Comparison of ENCODE assay signal across 1 cellular context in the genomic region with DNA sequence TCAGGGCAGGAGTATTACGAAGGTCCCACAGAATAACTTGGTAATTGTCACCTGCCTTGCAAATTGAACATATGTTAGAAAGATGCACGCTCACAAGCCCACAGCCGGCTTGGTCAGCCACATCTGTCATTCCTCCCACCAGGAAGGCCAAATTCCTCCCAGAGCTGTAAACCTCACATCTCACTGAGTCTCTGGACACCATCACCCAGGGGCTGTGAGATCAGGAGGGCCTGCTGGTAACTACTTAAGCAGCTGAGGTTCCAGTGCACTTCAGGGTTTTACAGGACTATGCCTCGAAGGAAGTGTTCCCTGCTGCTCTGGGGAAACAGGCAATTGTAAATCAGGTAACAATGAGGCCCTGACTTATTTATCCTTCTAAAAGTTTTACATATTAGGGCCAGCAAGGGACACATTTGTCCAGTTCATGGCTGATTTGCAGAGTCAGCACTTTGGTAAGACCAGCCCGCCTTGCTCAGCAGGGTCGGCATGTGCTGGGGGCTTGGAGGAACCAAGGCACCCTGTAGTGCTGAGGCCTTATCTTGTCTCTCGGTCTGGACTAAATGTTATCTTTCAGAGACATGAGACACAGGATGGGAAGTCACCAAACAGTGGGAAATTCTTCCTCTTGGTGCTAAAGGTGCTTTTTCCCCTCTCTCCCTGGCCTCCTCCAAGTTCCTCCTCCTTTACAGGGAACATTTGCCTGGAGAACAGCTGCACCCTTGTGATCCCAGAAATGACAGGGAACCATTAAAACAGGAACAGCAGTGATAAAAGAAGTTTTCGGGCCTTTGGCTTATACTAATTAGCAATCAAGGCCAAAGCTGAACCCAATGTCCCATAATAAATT.
TF ChIP-seq lines count a peak whose summit lies in the region.

No MANE protein-coding gene starts in this region.

TF ChIP-seq in K562, 482 proteins besides CTCF, POLR2A, EP300 and RAD21:
- TF ChIP-seq ARID1B (IDR thresholded peaks at IDR 0.05) (peak; percentile 54; the same call in 1 of the 2 replicates), DMBX1 (CRISPR knock-in tag; IDR thresholded peaks at IDR 0.05; ENCODE audit: borderline replicate concordance) (no peak), KLF16 (IDR thresholded peaks at IDR 0.05) (0 out of 2 replicates have a peak, but pooled peaks have one; percentile 8), CBFA2T2 (conservative IDR thresholded peaks at IDR 0.05) (peak; percentile 38; the same call in 1 of the 2 replicates), ZBTB7A (IDR thresholded peaks at IDR 0.05; ENCODE audit: borderline replicate concordance, control insufficient read depth, low read depth, low read length) (no peak), C11orf30 (IDR thresholded peaks at IDR 0.05; ENCODE audit: low read depth) (peak; percentile 96), DPF2 (IDR thresholded peaks at IDR 0.05) (no peak), CBFA2T3 (IDR thresholded peaks at IDR 0.05) (peak; percentile 62), IFI16 (CRISPR knock-in tag; IDR thresholded peaks at IDR 0.05) (no peak), MAFK (IDR thresholded peaks at IDR 0.05; ENCODE audit: low read length) (peak; percentile 98), TEAD4 (IDR thresholded peaks at IDR 0.05; ENCODE audit: low read length) (peak; percentile 63; the same call in 1 of the 2 replicates), TEAD4 (CRISPR knock-in tag; IDR thresholded peaks at IDR 0.05; ENCODE audit: borderline replicate concordance) (no peak), MAFG (tag; conservative IDR thresholded peaks at IDR 0.05) (peak; percentile 89), PRDM10 (IDR thresholded peaks at IDR 0.05; ENCODE audit: partially characterized antibody) (no peak), ETV1 (tag; conservative IDR thresholded peaks at IDR 0.05; ENCODE audit: low read depth) (no peak), ZNF75A (CRISPR knock-in tag; IDR thresholded peaks at IDR 0.05) (peak; percentile 95), TAL1 (IDR thresholded peaks at IDR 0.05) (peak; percentile 54; the same call in 1 of the 2 replicates), ZNF316 (IDR thresholded peaks at IDR 0.05) (peak; percentile 98), MAFF (IDR thresholded peaks at IDR 0.05; ENCODE audit: low read length) (peak; percentile 98)
- TF ChIP-seq, protein P1, sequence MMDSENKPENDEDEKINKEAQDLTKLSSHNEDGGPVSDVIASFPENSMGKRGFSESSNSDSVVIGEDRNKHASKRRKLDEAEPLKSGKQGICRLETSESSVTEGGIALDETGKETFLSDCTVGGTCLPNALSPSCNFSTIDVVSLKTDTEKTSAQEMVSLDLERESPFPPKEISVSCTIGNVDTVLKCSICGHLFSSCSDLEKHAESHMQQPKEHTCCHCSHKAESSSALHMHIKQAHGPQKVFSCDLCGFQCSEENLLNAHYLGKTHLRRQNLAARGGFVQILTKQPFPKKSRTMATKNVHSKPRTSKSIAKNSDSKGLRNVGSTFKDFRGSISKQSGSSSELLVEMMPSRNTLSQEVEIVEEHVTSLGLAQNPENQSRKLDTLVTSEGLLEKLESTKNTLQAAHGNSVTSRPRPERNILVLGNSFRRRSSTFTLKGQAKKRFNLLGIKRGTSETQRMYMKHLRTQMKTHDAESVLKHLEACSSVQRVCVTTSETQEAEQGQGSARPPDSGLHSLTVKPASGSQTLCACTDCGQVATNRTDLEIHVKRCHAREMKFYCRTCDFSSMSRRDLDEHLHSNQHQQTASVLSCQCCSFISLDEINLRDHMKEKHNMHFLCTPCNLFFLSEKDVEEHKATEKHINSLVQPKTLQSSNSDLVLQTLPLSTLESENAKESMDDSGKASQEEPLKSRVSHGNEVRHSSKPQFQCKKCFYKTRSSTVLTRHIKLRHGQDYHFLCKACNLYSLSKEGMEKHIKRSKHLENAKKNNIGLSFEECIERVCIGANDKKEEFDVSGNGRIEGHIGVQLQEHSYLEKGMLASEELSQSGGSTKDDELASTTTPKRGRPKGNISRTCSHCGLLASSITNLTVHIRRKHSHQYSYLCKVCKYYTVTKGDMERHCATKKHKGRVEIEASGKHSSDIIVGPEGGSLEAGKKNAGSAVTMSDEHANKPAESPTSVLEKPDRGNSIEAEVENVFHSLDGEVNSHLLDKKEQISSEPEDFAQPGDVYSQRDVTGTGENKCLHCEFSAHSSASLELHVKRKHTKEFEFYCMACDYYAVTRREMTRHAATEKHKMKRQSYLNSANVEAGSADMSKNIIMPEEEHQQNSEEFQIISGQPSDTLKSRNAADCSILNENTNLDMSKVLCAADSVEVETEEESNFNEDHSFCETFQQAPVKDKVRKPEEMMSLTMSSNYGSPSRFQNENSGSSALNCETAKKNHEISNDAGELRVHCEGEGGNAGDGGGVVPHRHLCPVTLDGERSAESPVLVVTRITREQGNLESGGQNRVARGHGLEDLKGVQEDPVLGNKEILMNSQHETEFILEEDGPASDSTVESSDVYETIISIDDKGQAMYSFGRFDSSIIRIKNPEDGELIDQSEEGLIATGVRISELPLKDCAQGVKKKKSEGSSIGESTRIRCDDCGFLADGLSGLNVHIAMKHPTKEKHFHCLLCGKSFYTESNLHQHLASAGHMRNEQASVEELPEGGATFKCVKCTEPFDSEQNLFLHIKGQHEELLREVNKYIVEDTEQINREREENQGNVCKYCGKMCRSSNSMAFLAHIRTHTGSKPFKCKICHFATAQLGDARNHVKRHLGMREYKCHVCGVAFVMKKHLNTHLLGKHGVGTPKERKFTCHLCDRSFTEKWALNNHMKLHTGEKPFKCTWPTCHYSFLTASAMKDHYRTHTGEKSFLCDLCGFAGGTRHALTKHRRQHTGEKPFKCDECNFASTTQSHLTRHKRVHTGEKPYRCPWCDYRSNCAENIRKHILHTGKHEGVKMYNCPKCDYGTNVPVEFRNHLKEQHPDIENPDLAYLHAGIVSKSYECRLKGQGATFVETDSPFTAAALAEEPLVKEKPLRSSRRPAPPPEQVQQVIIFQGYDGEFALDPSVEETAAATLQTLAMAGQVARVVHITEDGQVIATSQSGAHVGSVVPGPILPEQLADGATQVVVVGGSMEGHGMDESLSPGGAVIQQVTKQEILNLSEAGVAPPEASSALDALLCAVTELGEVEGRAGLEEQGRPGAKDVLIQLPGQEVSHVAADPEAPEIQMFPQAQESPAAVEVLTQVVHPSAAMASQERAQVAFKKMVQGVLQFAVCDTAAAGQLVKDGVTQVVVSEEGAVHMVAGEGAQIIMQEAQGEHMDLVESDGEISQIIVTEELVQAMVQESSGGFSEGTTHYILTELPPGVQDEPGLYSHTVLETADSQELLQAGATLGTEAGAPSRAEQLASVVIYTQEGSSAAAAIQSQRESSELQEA (IDR thresholded peaks at IDR 0.05; ENCODE audit: low read depth) = no peak
- TF ChIP-seq, protein P2, sequence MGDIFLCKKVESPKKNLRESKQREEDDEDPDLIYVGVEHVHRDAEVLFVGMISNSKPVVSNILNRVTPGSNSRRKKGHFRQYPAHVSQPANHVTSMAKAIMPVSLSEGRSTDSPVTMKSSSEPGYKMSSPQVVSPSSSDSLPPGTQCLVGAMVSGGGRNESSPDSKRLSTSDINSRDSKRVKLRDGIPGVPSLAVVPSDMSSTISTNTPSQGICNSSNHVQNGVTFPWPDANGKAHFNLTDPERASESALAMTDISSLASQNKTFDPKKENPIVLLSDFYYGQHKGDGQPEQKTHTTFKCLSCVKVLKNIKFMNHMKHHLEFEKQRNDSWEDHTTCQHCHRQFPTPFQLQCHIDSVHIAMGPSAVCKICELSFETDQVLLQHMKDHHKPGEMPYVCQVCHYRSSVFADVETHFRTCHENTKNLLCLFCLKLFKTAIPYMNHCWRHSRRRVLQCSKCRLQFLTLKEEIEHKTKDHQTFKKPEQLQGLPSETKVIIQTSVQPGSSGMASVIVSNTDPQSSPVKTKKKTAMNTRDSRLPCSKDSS (IDR thresholded peaks at IDR 0.05; ENCODE audit: low read depth, partially characterized antibody) = no peak
